16 cellular contexts compared by ENCODE assay signal in genomic region chr21:38960251-38960650, GRCh38.
"Had no signal": no experiment of that assay in that cellular context is flagged by ENCODE, and none has a peak within 500 bp of the region (broad histone marks: within the 10 kb centered on the region; RNA-seq: fewer than 3 reads in every experiment).

No MANE protein-coding gene starts in this region.

- DNase-seq: activated CD4-positive, alpha-beta T cell treated with anti-CD3 and anti-CD28 coated beads, Interleukin-2, amount 50 U/mL, for 4 hours; activated CD4-positive, CD25-positive, alpha-beta regulatory T cell treated with anti-CD3 and anti-CD28 coated beads, Interleukin-2, amount 50 U/mL, for 72 hours; activated CD8-positive, alpha-beta memory T cell treated with anti-CD3 and anti-CD28 coated beads, Interleukin-2, amount 10 ng/mL, durations not matched to agents 7 days and 5 days; activated naive CD8-positive, alpha-beta T cell treated with anti-CD3 and anti-CD28 coated beads, Interleukin-2, amount 10 ng/mL, durations not matched to agents 7 days and 5 days; activated T-cell treated with anti-CD3 and anti-CD28 coated beads, Interleukin-2, amount 50 U/mL, for 48 hours; anterior cingulate cortex; glutamatergic neuron; immature natural killer cell; left cardiac atrium; ovary; stimulated activated CD4-positive, alpha-beta T cell treated with anti-CD3 and anti-CD28 coated beads, Interleukin-15, amount 100 ng/mL, for 24 hours; stimulated activated CD4-positive, alpha-beta T cell treated with anti-CD3 and anti-CD28 coated beads, Interleukin-4, amount 100 ng/mL, for 24 hours; stimulated activated naive CD8-positive, alpha-beta T cell treated with anti-CD3 and anti-CD28 coated beads, Interleukin-15, amount 100 ng/mL, for 72 hours had no signal

- H3K4me3 Mint-ChIP-seq: activated CD8-positive, alpha-beta memory T cell treated with anti-CD3 and anti-CD28 coated beads, Interleukin-2, amount 10 ng/mL, durations not matched to agents 7 days and 5 days; activated naive CD8-positive, alpha-beta T cell treated with anti-CD3 and anti-CD28 coated beads, Interleukin-2, amount 10 ng/mL, durations not matched to agents 7 days and 5 days; immature natural killer cell; neural progenitor cell; stimulated activated naive CD8-positive, alpha-beta T cell treated with anti-CD3 and anti-CD28 coated beads, Interleukin-15, amount 100 ng/mL, for 72 hours had no signal

- H3K36me3 Mint-ChIP-seq: immature natural killer cell had no signal

- H3K4me3 ChIP-seq: neural progenitor cell, ovary, thoracic aorta had no signal

- H3K4me1 Mint-ChIP-seq: immature natural killer cell had no signal

- H3K9me3 ChIP-seq: ovary, thoracic aorta had no signal

- H3K9ac ChIP-seq: neural progenitor cell had no signal

- H3K36me3 ChIP-seq: neural progenitor cell, ovary, thoracic aorta had no signal

- ATAC-seq: activated CD8-positive, alpha-beta memory T cell treated with anti-CD3 and anti-CD28 coated beads, Interleukin-2, amount 10 ng/mL, durations not matched to agents 7 days and 5 days; left cardiac atrium; SK-N-SH treated with all-trans-retinoic acid at 6 μM for 48 hours; stimulated activated naive CD8-positive, alpha-beta T cell treated with anti-CD3 and anti-CD28 coated beads, Interleukin-15, amount 100 ng/mL, for 72 hours had no signal

- H3K27ac ChIP-seq: neural progenitor cell, ovary, thoracic aorta had no signal

- H3K27me3 ChIP-seq: neural progenitor cell, ovary had no signal

- H3K27me3 Mint-ChIP-seq: activated CD8-positive, alpha-beta memory T cell treated with anti-CD3 and anti-CD28 coated beads, Interleukin-2, amount 10 ng/mL, durations not matched to agents 7 days and 5 days; activated naive CD8-positive, alpha-beta T cell treated with anti-CD3 and anti-CD28 coated beads, Interleukin-2, amount 10 ng/mL, durations not matched to agents 7 days and 5 days had no signal

- H3K27ac Mint-ChIP-seq: activated naive CD8-positive, alpha-beta T cell treated with anti-CD3 and anti-CD28 coated beads, Interleukin-2, amount 10 ng/mL, durations not matched to agents 7 days and 5 days; immature natural killer cell; neural progenitor cell had no signal
